In the genomic region with DNA sequence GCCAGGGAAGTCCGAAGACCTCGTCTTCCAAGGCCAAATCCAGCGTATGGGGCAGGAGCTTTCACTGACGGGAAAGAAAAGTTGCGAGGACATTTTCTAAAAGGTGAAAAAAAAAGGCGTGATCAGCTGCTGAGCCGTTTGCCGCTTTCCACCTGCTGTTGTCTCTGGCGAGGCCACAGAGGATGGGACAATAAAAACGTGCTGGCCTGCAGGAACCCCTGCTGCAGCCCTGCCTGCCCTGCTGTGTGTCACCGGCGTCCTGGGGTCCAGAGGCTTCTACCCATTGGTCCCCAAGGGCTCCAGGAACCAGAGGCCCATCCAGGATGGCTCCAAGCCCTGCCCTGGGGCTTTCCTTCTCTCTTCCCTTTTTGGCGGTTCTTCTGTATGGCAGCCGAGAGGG, we compare ENCODE assay signal across 14 cellular contexts.
"Had no signal": no experiment of that assay in that cellular context is flagged by ENCODE, and none has a peak within 500 bp of the region (broad histone marks: within the 10 kb centered on the region; RNA-seq: fewer than 3 reads in every experiment).

No MANE protein-coding gene starts in this region.

- H3K27ac ChIP-seq: breast epithelium, neutrophil, tibial nerve, vagina had no signal

- H3K9me3 ChIP-seq: breast epithelium, neutrophil, tibial nerve, vagina had no signal

- H3K4me3 Mint-ChIP-seq: activated CD4-positive, alpha-beta T cell treated with anti-CD3 and anti-CD28 coated beads, Interleukin-2, amount 10 ng/mL, durations not matched to agents 7 days and 5 days; activated naive CD8-positive, alpha-beta T cell treated with anti-CD3 and anti-CD28 coated beads, Interleukin-2, amount 50 U/mL, for 24 hours; stimulated activated naive B cell treated with anti-CD40 and anti-IgM and Interleukin-4, amounts not matched to agents 10 μg/mL and 1 μg/mL and 100 μg/mL, for 72 hours had no signal

- H3K36me3 ChIP-seq: breast epithelium, neutrophil, tibial nerve, vagina had no signal

- H3K9me3 Mint-ChIP-seq: activated CD4-positive, alpha-beta T cell treated with anti-CD3 and anti-CD28 coated beads, Interleukin-2, amount 10 ng/mL, durations not matched to agents 7 days and 5 days; activated naive CD8-positive, alpha-beta T cell treated with anti-CD3 and anti-CD28 coated beads, Interleukin-2, amount 50 U/mL, for 24 hours; stimulated activated naive B cell treated with anti-CD40 and anti-IgM and Interleukin-4, amounts not matched to agents 10 μg/mL and 1 μg/mL and 100 μg/mL, for 72 hours had no signal

- H3K27ac Mint-ChIP-seq: activated CD4-positive, alpha-beta T cell treated with anti-CD3 and anti-CD28 coated beads, Interleukin-2, amount 10 ng/mL, durations not matched to agents 7 days and 5 days; activated naive CD8-positive, alpha-beta T cell treated with anti-CD3 and anti-CD28 coated beads, Interleukin-2, amount 50 U/mL, for 24 hours; stimulated activated naive B cell treated with anti-CD40 and anti-IgM and Interleukin-4, amounts not matched to agents 10 μg/mL and 1 μg/mL and 100 μg/mL, for 72 hours had no signal

- DNase-seq: activated CD4-positive, alpha-beta T cell treated with anti-CD3 and anti-CD28 coated beads, Interleukin-2, amount 10 ng/mL, durations not matched to agents 7 days and 5 days; activated CD8-positive, alpha-beta memory T cell treated with anti-CD3 and anti-CD28 coated beads, Interleukin-2, amount 50 U/mL, for 48 hours; activated gamma-delta T cell treated with Interleukin-2 at 50 U/mL for 16 hours; activated naive CD8-positive, alpha-beta T cell treated with anti-CD3 and anti-CD28 coated beads, Interleukin-2, amount 50 U/mL, for 24 hours; aorta; cerebellar nuclear complex; effector memory CD4-positive, alpha-beta T cell; foreskin fibroblast; stimulated activated CD4-positive, alpha-beta T cell treated with anti-CD3 and anti-CD28 coated beads, Interleukin-2, amount 100 ng/mL, for 48 hours; stimulated activated naive B cell treated with anti-CD40 and anti-IgM and Interleukin-4, amounts not matched to agents 10 μg/mL and 1 μg/mL and 100 μg/mL, for 72 hours had no signal

- H3K27me3 ChIP-seq: breast epithelium, neutrophil, tibial nerve, vagina had no signal

- H3K27me3 Mint-ChIP-seq: activated CD4-positive, alpha-beta T cell treated with anti-CD3 and anti-CD28 coated beads, Interleukin-2, amount 10 ng/mL, durations not matched to agents 7 days and 5 days; activated naive CD8-positive, alpha-beta T cell treated with anti-CD3 and anti-CD28 coated beads, Interleukin-2, amount 50 U/mL, for 24 hours; stimulated activated naive B cell treated with anti-CD40 and anti-IgM and Interleukin-4, amounts not matched to agents 10 μg/mL and 1 μg/mL and 100 μg/mL, for 72 hours had no signal

- ATAC-seq: activated naive CD8-positive, alpha-beta T cell treated with anti-CD3 and anti-CD28 coated beads, Interleukin-2, amount 50 U/mL, for 24 hours; stimulated activated naive B cell treated with anti-CD40 and anti-IgM and Interleukin-4, amounts not matched to agents 10 μg/mL and 1 μg/mL and 100 μg/mL, for 72 hours had no signal

- H3K4me3 ChIP-seq: breast epithelium, tibial nerve, vagina had no signal
